8 cellular contexts compared by ENCODE assay signal in genomic region chr2:168119519-168120141, GRCh38.
DNase-seq lines count a peak whose midpoint lies in the region; ATAC-seq lines count a peak whose summit lies in the region.

No MANE protein-coding gene starts in this region.

- no peaks in the 10 kb centered on the region for H3K27me3 ChIP-seq in CD4-positive, alpha-beta memory T cell (ENCODE audit: insufficient read depth, low read length)
- H3K27me3 ChIP-seq in NT2/D1 (ENCODE audit: insufficient read depth, insufficient read length) = no peaks in the 10 kb centered on the region

- intact Hi-C loops in CD4-positive, alpha-beta memory T cell (cut with micrococcal nuclease) = no loop called here

- H3K27me3 Mint-ChIP-seq in CD4-positive, alpha-beta memory T cell = no peaks in the 10 kb centered on the region
- H3K27me3 Mint-ChIP-seq in effector memory CD8-positive, alpha-beta T cell = no peaks in the 10 kb centered on the region

- peak in 4 of 5 donors; percentile 18 to 29 (median 26) for DNase-seq in CD4-positive, alpha-beta memory T cell
- DNase-seq in NT2/D1 (ENCODE audit: low read depth, low spot score) = peak; percentile 65
- peak; percentile 11 to 29 (median 21) for DNase-seq in effector memory CD8-positive, alpha-beta T cell
- DNase-seq in midbrain (lab: John Stamatoyannopoulos, UW) = peak; percentile 79
- DNase-seq in NK-92 (lab: John Stamatoyannopoulos, UW; ENCODE audit: unreplicated experiment) = no peak
- DNase-seq in activated CD8-positive, alpha-beta memory T cell treated with anti-CD3 and anti-CD28 coated beads, Interleukin-2, amount 50 U/mL, for 4 hours = no peak

- H3K9ac ChIP-seq in NT2/D1 (ENCODE audit: insufficient read length, low read depth) = no peak overlapping the region

- no peak overlapping the region for H3K4me3 ChIP-seq in CD4-positive, alpha-beta memory T cell (ENCODE audit: low read length in 2 of 2)
- no peak overlapping the region for H3K4me3 ChIP-seq in NT2/D1 (ENCODE audit: insufficient read length, low read depth)

- peaks cover 9% of the 10 kb centered on the region for H3K36me3 ChIP-seq in CD4-positive, alpha-beta memory T cell (ENCODE audit: insufficient read depth, low read length)
- H3K36me3 ChIP-seq in NT2/D1 (ENCODE audit: insufficient read depth, insufficient read length, low read length) = peaks cover 3% of the 10 kb centered on the region

- H3K36me3 Mint-ChIP-seq in CD4-positive, alpha-beta memory T cell = peaks cover 17 to 21% of the 10 kb centered on the region in 2 donors
- H3K36me3 Mint-ChIP-seq in effector memory CD8-positive, alpha-beta T cell (ENCODE audit: insufficient read depth) = peaks cover 19% of the 10 kb centered on the region

- no peaks in the 10 kb centered on the region for H3K4me1 ChIP-seq in CD4-positive, alpha-beta memory T cell (ENCODE audit: insufficient read depth, low read length)
- peaks cover 6% of the 10 kb centered on the region for H3K4me1 ChIP-seq in NT2/D1 (ENCODE audit: insufficient read depth, insufficient read length)

- peaks cover 0 to 2% (median under 1%) of the 10 kb centered on the region in 4 donors for H3K4me1 Mint-ChIP-seq in CD4-positive, alpha-beta memory T cell
- H3K4me1 Mint-ChIP-seq in effector memory CD8-positive, alpha-beta T cell (ENCODE audit: low read depth in 2 of 2) = peaks cover 0 to 2% of the 10 kb centered on the region in 2 donors

- peaks cover 0 to 2% (median 0%) of the 10 kb centered on the region in 8 donors for H3K9me3 Mint-ChIP-seq in CD4-positive, alpha-beta memory T cell
- no peaks in the 10 kb centered on the region for H3K9me3 Mint-ChIP-seq in effector memory CD8-positive, alpha-beta T cell

- no peak overlapping the region for H3K27ac Mint-ChIP-seq in CD4-positive, alpha-beta memory T cell
- no peak overlapping the region for H3K27ac Mint-ChIP-seq in effector memory CD8-positive, alpha-beta T cell

- no peak overlapping the region for H3K27ac ChIP-seq in CD4-positive, alpha-beta memory T cell (ENCODE audit: low read depth, low read length)

- POLR2A ChIA-PET in CD4-positive, alpha-beta memory T cell (lab: Charles Lee; ENCODE audit: partially characterized antibody) = no interaction called here

- H3K4me3 Mint-ChIP-seq in CD4-positive, alpha-beta memory T cell = no peak overlapping the region
- H3K4me3 Mint-ChIP-seq in effector memory CD8-positive, alpha-beta T cell = no peak overlapping the region

- CTCF ChIA-PET in CD4-positive, alpha-beta memory T cell (lab: Charles Lee; ENCODE audit: partially characterized antibody) = interaction anchor here (0.6 to 4.8 kb wide), 42 partner anchors 9 to 1582 kb away, joined by 3 to 53 read pairs (median 4); no protein-coding TSS in a partner anchor

- H3K9me3 ChIP-seq in CD4-positive, alpha-beta memory T cell (ENCODE audit: control insufficient read depth in 1 of 2, low read length in 2 of 2) = no peaks in the 10 kb centered on the region
- no peaks in the 10 kb centered on the region for H3K9me3 ChIP-seq in NT2/D1 (ENCODE audit: insufficient read depth, low read length)

- peak; percentile 65 for ATAC-seq in GM18511 (IDR thresholded peaks at IDR 0.05; ENCODE audit: unreplicated experiment)
- peak; percentile 56 for ATAC-seq in HG03442 (IDR thresholded peaks at IDR 0.05; ENCODE audit: unreplicated experiment)
- ATAC-seq in effector memory CD8-positive, alpha-beta T cell (replicated peaks) = peak; percentile 42

Comparison
In these comparisons a context has a peak if more than half of its experiments do, and no peak if none do; other contexts are left out.
1. DNase-seq: peak in CD4-positive, alpha-beta memory T cell (4 of 5), NT2/D1 (single experiment), effector memory CD8-positive, alpha-beta T cell (3 of 3) and midbrain (single experiment); none in NK-92 (single experiment) and activated CD8-positive, alpha-beta memory T cell treated with anti-CD3 and anti-CD28 coated beads, Interleukin-2, amount 50 U/mL, for 4 hours (single experiment).
2. Peak in every context shown above with its lines, with median percentiles within 50 percentile points of each other: ATAC-seq.